11 cellular contexts compared by ENCODE assay signal in the genomic region with DNA sequence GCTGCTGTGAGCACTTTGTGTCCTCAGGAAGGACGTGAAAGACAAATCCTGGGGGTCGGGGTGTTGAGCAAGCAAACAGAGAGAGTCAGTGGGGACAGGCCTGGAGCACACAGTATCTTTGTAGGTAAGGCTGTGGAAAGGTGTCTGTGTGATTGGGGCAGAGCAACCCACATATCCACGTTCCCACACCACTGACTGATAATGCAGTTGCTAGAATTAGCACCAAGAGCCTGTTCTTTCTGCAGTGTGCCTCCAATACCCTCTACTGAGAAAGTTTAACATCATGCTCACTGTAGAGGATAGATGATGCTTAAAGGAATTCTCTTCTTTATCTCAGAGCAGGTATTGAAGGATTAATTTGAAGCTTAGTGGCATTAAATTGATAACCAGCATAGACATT.
"Had no signal": no experiment of that assay in that cellular context is flagged by ENCODE, and none has a peak within 500 bp of the region (broad histone marks: within the 10 kb centered on the region; RNA-seq: fewer than 3 reads in every experiment).

No MANE protein-coding gene starts in this region.

- ATAC-seq: effector memory CD8-positive, alpha-beta T cell; natural killer cell had no signal

- H3K27ac ChIP-seq: thoracic aorta had no signal

- H3K9me3 ChIP-seq: stomach, thoracic aorta had no signal

- DNase-seq: effector memory CD8-positive, alpha-beta T cell; islet precursor cell; mesendoderm; natural killer cell; posterior cingulate gyrus; stimulated activated CD4-positive, alpha-beta T cell treated with anti-CD3 and anti-CD28 coated beads, Interleukin-12 subunit alpha, Interleukin-12 subunit beta, amount 100 ng/mL, for 4 hours; stimulated activated naive CD4-positive, alpha-beta T cell; stomach; substantia nigra; trophoblast cell had no signal

- H3K4me3 ChIP-seq: stomach, thoracic aorta had no signal

- H3K27me3 ChIP-seq: stomach had no signal
